Comparison of ENCODE assay signal across 18 cellular contexts in genomic region chr5:171661146-171661545, GRCh38.
"Had no signal": no experiment of that assay in that cellular context is flagged by ENCODE, and none has a peak within 500 bp of the region (broad histone marks: within the 10 kb centered on the region; RNA-seq: fewer than 3 reads in every experiment).

No MANE protein-coding gene starts in this region.

- DNase-seq: effector CD4-positive, alpha-beta T cell; endodermal cell; erythroblast; foreskin melanocyte; head of caudate nucleus; left colon; mammary epithelial cell; naive thymus-derived CD4-positive, alpha-beta T cell; psoas muscle; retina; sigmoid colon; small intestine; stimulated activated CD4-positive, alpha-beta T cell treated with anti-CD3 and anti-CD28 coated beads, Interleukin-2, amount 100 ng/mL, for 48 hours; stimulated activated naive CD4-positive, alpha-beta T cell treated with Interleukin-2 at 50 U/mL for 16 hours; trophoblast cell had no signal

- H3K27me3 ChIP-seq: hepatocyte, neutrophil, sigmoid colon had no signal

- H3K4me3 Mint-ChIP-seq: endodermal cell; naive thymus-derived CD4-positive, alpha-beta T cell had no signal

- H3K9me3 ChIP-seq: neutrophil, psoas muscle, sigmoid colon had no signal

- H3K4me1 ChIP-seq: psoas muscle had no signal

- H3K9me3 Mint-ChIP-seq: endodermal cell; naive thymus-derived CD4-positive, alpha-beta T cell had no signal

- H3K36me3 Mint-ChIP-seq: naive thymus-derived CD4-positive, alpha-beta T cell had no signal

- H3K27ac ChIP-seq: coronary artery, hepatocyte, neutrophil, psoas muscle had no signal

- H3K4me1 Mint-ChIP-seq: endodermal cell; naive thymus-derived CD4-positive, alpha-beta T cell had no signal

- H3K36me3 ChIP-seq: neutrophil, sigmoid colon had no signal

- H3K4me3 ChIP-seq: coronary artery, hepatocyte, psoas muscle, sigmoid colon had no signal

- ATAC-seq: left colon, psoas muscle had no signal

- H3K27ac Mint-ChIP-seq: endodermal cell; naive thymus-derived CD4-positive, alpha-beta T cell had no signal
